In the genomic region with DNA sequence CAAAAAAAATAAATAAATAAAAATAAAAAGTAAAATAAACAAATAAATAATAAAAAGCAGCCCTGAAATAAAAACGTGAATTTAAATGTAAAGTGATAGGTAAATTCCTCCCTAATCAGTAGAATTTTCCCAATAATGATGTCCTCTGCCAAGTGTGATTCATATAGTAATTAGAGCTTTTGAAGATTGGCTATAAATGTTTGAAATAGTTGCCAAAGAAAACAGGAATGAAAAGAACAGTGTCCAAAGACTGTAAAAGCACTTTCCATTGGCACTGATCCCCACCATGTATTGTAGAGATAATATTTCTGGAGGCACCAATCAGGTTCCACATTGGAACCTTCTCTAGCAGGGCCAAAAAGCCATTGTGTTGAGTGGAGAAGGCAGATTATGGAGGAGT, we compare ENCODE assay signal across 17 cellular contexts. TPM values are rescaled to one million over a fixed set of nuclear protein-coding genes. Genes with fewer than 3 reads are reported as not detected.
A peak's percentile ranks its signal among the peaks of the same experiment; 100 is the strongest.
DNase-seq lines count a peak whose midpoint lies in the region; ATAC-seq, FAIRE-seq and TF ChIP-seq lines count a peak whose summit lies in the region.
"Had no signal": no experiment of that assay in that cellular context is flagged by ENCODE, and none has a peak within 500 bp of the region (broad histone marks: within the 10 kb centered on the region; RNA-seq: fewer than 3 reads in every experiment).

No MANE protein-coding gene starts in this region.

- H3K4me1 ChIP-seq in GM23338 (ENCODE audit: insufficient read depth) (no peaks in the 10 kb centered on the region), small intestine (ENCODE audit: control insufficient read depth in 2 of 2, insufficient read depth in 1 of 2, low read depth in 1 of 2, low read length in 1 of 2) (no peaks in the 10 kb centered on the region)
- H3K4me1 ChIP-seq: BLaER1, HAP-1 had no signal

- H3K36me3 ChIP-seq in GM23338 (ENCODE audit: insufficient read depth) (no peaks in the 10 kb centered on the region), small intestine (ENCODE audit: control insufficient read depth in 2 of 2, insufficient read depth in 2 of 2, low read length in 2 of 2) (no peaks in the 10 kb centered on the region)
- H3K36me3 ChIP-seq: BLaER1, HAP-1 had no signal

- H3K27ac ChIP-seq in GM23338 (ENCODE audit: low read depth) (no peak overlapping the region), small intestine (ENCODE audit: low read depth in 1 of 2, low read length in 1 of 2) (no peak overlapping the region), dorsolateral prefrontal cortex (no peak overlapping the region)
- H3K27ac ChIP-seq: BLaER1, HL-60 had no signal

- H3K36me3 Mint-ChIP-seq in GM23338 (ENCODE audit: low read depth) (no peaks in the 10 kb centered on the region), type B pancreatic cell (no peaks in the 10 kb centered on the region)
- H3K36me3 Mint-ChIP-seq: CD14-positive monocyte; CD4-positive, alpha-beta memory T cell had no signal

- no peak overlapping the region for H3K4me3 ChIP-seq in GM23338
- H3K4me3 ChIP-seq in small intestine (ENCODE audit: low read depth in 1 of 2, low read length in 2 of 2): no peak overlapping the region
- H3K4me3 ChIP-seq in dorsolateral prefrontal cortex: no peak overlapping the region
- H3K4me3 ChIP-seq: BLaER1, HAP-1 had no signal

- H3K27me3 ChIP-seq in GM23338 (ENCODE audit: insufficient read depth) (no peaks in the 10 kb centered on the region), small intestine (ENCODE audit: control insufficient read depth in 2 of 2, insufficient read depth in 2 of 2, low read length in 2 of 2) (peaks cover 0 to 3% of the 10 kb centered on the region in 2 donors), dorsolateral prefrontal cortex (peaks cover 0 to 8% (median 0%) of the 10 kb centered on the region in 45 donors)
- H3K27me3 ChIP-seq: BLaER1 had no signal

- intact Hi-C loops in dorsolateral prefrontal cortex (cut with DNase I): no loop called here

- H3K4me1 Mint-ChIP-seq in GM23338: peaks cover 4% of the 10 kb centered on the region; the same call in 2 of the 3 replicates
- H3K4me1 Mint-ChIP-seq in type B pancreatic cell (ENCODE audit: unreplicated experiment): no peaks in the 10 kb centered on the region
- H3K4me1 Mint-ChIP-seq: CD14-positive monocyte; CD4-positive, alpha-beta memory T cell had no signal

- H3K79me2 ChIP-seq in GM23338 (replicated peaks; ENCODE audit: insufficient read depth): no peaks in the 10 kb centered on the region

- no peaks in the 10 kb centered on the region for H3K27me3 Mint-ChIP-seq in GM23338 (ENCODE audit: insufficient read depth, low read depth, poor library complexity)
- peaks cover 4% of the 10 kb centered on the region for H3K27me3 Mint-ChIP-seq in type B pancreatic cell

- 8 to 31% (median 30%) methylated on average over 1 of the region's 1 CpG for WGBS in small intestine, 3 donors

- no peak for DNase-seq in GM23338 (ENCODE audit: low spot score)
- peak; percentile 2 for DNase-seq in NCI-H446 treated with DMSO at 0.1 percent for 48 hours (lab: John Stamatoyannopoulos, UW)
- peak; percentile 3 for DNase-seq in astrocyte of the hippocampus (ENCODE audit: low read depth, low spot score)
- peak; percentile 12 for DNase-seq in small intestine
- DNase-seq in type B pancreatic cell (ENCODE audit: extremely low spot score, unreplicated experiment): no peak
- no peak for DNase-seq in dorsolateral prefrontal cortex
- DNase-seq in pons (ENCODE audit: low spot score): no peak
- DNase-seq: 8988T; CD4-positive, alpha-beta memory T cell; DMS153; DMS79; GDM1 had no signal

- no peak overlapping the region for H3K4me3 Mint-ChIP-seq in GM23338
- H3K4me3 Mint-ChIP-seq in type B pancreatic cell: no peak overlapping the region
- H3K4me3 Mint-ChIP-seq: CD14-positive monocyte; CD4-positive, alpha-beta memory T cell had no signal

- 0 out of 2 replicates have a peak overlapping the region, but pooled peaks have one; percentile 35 for H2AFZ ChIP-seq in GM23338

- H3F3A ChIP-seq in GM23338 (replicated peaks; ENCODE audit: low read depth): no peaks in the 10 kb centered on the region

- ATAC-seq in GM23338: no peak

- H3K9me3 Mint-ChIP-seq in GM23338: no peaks in the 10 kb centered on the region
- no peaks in the 10 kb centered on the region for H3K9me3 Mint-ChIP-seq in type B pancreatic cell
- H3K9me3 Mint-ChIP-seq: CD4-positive, alpha-beta memory T cell had no signal

- no peak for TF ChIP-seq CTCF in GM23338 (conservative IDR thresholded peaks at IDR 0.05; ENCODE audit: low read depth in 2 of 2)
- no peak for TF ChIP-seq CTCF in type B pancreatic cell (conservative IDR thresholded peaks at IDR 0.05)
- TF ChIP-seq CTCF in dorsolateral prefrontal cortex (IDR thresholded peaks at IDR 0.05 in 54 of 56, conservative IDR thresholded peaks at IDR 0.05 in 2 of 56; ENCODE audit: low read depth in 1 of 56, partially characterized antibody in 56 of 56): no peak

- H3K9me3 ChIP-seq in small intestine (ENCODE audit: control insufficient read depth, low read depth): no peaks in the 10 kb centered on the region
- H3K9me3 ChIP-seq: BLaER1, HAP-1 had no signal

- FAIRE-seq in small intestine (lab: Jason Lieb, UNC): no peak
- FAIRE-seq: GM12892 had no signal

- H3K4me2 ChIP-seq in GM23338: no peak overlapping the region
- H3K4me2 ChIP-seq: BLaER1 had no signal

- no peak overlapping the region for H3K27ac Mint-ChIP-seq in GM23338
- no peak overlapping the region for H3K27ac Mint-ChIP-seq in type B pancreatic cell
- H3K27ac Mint-ChIP-seq: CD14-positive monocyte; CD4-positive, alpha-beta memory T cell had no signal

- no peaks in the 10 kb centered on the region for H4K20me1 ChIP-seq in GM23338 (replicated peaks; ENCODE audit: insufficient read depth)
- H4K20me1 ChIP-seq: BLaER1 had no signal

- H3K9me2 ChIP-seq in GM23338 (ENCODE audit: insufficient read depth): 0 out of 2 replicates have a peak, but pooled peaks cover 7% of the 10 kb centered on the region

TF ChIP-seq in GM23338, 12 proteins besides CTCF, POLR2A, EP300 and RAD21:
- no peak for TF ChIP-seq JUNB (IDR thresholded peaks at IDR 0.05; ENCODE audit: unreplicated experiment)
- TF ChIP-seq ZNF114 (CRISPR knock-in tag; IDR thresholded peaks at IDR 0.05): no peak
- no peak for TF ChIP-seq EZH2phosphoT487 (IDR thresholded peaks at IDR 0.05; ENCODE audit: unreplicated experiment)
- TF ChIP-seq, protein P1, sequence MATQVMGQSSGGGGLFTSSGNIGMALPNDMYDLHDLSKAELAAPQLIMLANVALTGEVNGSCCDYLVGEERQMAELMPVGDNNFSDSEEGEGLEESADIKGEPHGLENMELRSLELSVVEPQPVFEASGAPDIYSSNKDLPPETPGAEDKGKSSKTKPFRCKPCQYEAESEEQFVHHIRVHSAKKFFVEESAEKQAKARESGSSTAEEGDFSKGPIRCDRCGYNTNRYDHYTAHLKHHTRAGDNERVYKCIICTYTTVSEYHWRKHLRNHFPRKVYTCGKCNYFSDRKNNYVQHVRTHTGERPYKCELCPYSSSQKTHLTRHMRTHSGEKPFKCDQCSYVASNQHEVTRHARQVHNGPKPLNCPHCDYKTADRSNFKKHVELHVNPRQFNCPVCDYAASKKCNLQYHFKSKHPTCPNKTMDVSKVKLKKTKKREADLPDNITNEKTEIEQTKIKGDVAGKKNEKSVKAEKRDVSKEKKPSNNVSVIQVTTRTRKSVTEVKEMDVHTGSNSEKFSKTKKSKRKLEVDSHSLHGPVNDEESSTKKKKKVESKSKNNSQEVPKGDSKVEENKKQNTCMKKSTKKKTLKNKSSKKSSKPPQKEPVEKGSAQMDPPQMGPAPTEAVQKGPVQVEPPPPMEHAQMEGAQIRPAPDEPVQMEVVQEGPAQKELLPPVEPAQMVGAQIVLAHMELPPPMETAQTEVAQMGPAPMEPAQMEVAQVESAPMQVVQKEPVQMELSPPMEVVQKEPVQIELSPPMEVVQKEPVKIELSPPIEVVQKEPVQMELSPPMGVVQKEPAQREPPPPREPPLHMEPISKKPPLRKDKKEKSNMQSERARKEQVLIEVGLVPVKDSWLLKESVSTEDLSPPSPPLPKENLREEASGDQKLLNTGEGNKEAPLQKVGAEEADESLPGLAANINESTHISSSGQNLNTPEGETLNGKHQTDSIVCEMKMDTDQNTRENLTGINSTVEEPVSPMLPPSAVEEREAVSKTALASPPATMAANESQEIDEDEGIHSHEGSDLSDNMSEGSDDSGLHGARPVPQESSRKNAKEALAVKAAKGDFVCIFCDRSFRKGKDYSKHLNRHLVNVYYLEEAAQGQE (IDR thresholded peaks at IDR 0.05; ENCODE audit: unreplicated experiment): no peak

RNA-seq across cellular contexts. Expression of a gene that starts 25.9 kb away (rescaled TPM):
- total RNA-seq in GM23338 (2014; rRNA removed; shearing (Covaris generic)): 58.4 and 86.2 TPM in 2 replicates
- polyA plus RNA-seq in GM23338 (2016; fragmentation: Nextera tagmentation; extraction: Ambion mirVana) (20.3 and 23.8 TPM in 2 replicates), small intestine (10 to 100 TPM in 1 of 3 donors, 1 to 10 TPM in 2; 5.4 to 10.6 (median 6.9) TPM)
- total RNA-seq in type B pancreatic cell (ENCODE audit: low replicate concordance) (36.6 and 52.3 TPM in 2 replicates), dorsolateral prefrontal cortex (10 to 100 TPM; 21.5 to 41.8 (median 31.9) TPM)

Comparison
In these comparisons a context has a peak if more than half of its experiments do, and no peak if none do; other contexts are left out.
1. DNase-seq: peak in NCI-H446 treated with DMSO at 0.1 percent for 48 hours (single experiment), astrocyte of the hippocampus (single experiment) and small intestine (single experiment); none in GM23338 (single experiment), type B pancreatic cell (single experiment), dorsolateral prefrontal cortex (0 of 10) and pons (single experiment).